14 cellular contexts compared by ENCODE assay signal in the genomic region with DNA sequence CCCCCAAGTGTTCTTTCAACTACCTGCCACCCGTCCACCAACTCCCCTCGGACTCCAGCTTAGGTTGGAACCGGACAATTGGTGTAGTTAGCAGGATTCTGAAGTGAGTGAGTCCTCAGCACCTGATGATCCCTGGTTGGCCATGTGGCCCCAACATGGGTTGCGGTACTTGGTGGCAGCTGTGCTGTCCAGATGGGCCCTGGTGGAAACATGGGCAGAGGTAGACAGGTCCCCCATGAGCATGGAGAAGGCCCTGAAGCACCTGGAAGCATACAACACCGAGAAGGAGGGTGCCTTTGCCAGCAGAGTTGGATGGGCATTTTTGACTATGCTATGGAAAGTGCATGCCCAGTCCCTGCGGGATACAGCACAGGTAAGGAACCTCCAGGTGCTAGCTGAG. TPM values are rescaled to one million over a fixed set of nuclear protein-coding genes. Genes with fewer than 3 reads are reported as not detected.
DNase-seq lines count a peak whose midpoint lies in the region; ATAC-seq, FAIRE-seq and TF ChIP-seq lines count a peak whose summit lies in the region.
"Had no signal": no experiment of that assay in that cellular context is flagged by ENCODE, and none has a peak within 500 bp of the region (broad histone marks: within the 10 kb centered on the region; RNA-seq: fewer than 3 reads in every experiment).

No MANE protein-coding gene starts in this region.

- peak overlapping the region; percentile 46 for H3K27ac Mint-ChIP-seq in activated naive CD4-positive, alpha-beta T cell treated with anti-CD3 and anti-CD28 coated beads, Interleukin-2, amount 50 U/mL, for 24 hours
- no peak overlapping the region for H3K27ac Mint-ChIP-seq in activated naive CD4-positive, alpha-beta T cell treated with anti-CD3 and anti-CD28 coated beads for 36 hours
- peak overlapping the region; percentile 22 for H3K27ac Mint-ChIP-seq in nephron progenitor cell

- no peak for ATAC-seq in GM21390 (IDR thresholded peaks at IDR 0.05; ENCODE audit: unreplicated experiment)

- H2BK20ac ChIP-seq in H1 (ENCODE audit: low read length), result no peak overlapping the region

- H3K4me1 Mint-ChIP-seq in activated naive CD4-positive, alpha-beta T cell treated with anti-CD3 and anti-CD28 coated beads, Interleukin-2, amount 50 U/mL, for 24 hours, result no peaks in the 10 kb centered on the region
- no peaks in the 10 kb centered on the region for H3K4me1 Mint-ChIP-seq in activated naive CD4-positive, alpha-beta T cell treated with anti-CD3 and anti-CD28 coated beads for 36 hours (ENCODE audit: low read depth)
- H3K4me1 Mint-ChIP-seq in nephron progenitor cell, result no peaks in the 10 kb centered on the region
- H3K4me1 Mint-ChIP-seq: CD8-positive, alpha-beta memory T cell had no signal

- H2BK5ac ChIP-seq in H1 (ENCODE audit: low read depth, low read length), result 0 out of 2 replicates have a peak overlapping the region, but pooled peaks have one; percentile 8

- H3K9me3 Mint-ChIP-seq in activated naive CD4-positive, alpha-beta T cell treated with anti-CD3 and anti-CD28 coated beads, Interleukin-2, amount 50 U/mL, for 24 hours, result no peaks in the 10 kb centered on the region
- no peaks in the 10 kb centered on the region for H3K9me3 Mint-ChIP-seq in activated naive CD4-positive, alpha-beta T cell treated with anti-CD3 and anti-CD28 coated beads for 36 hours
- H3K9me3 Mint-ChIP-seq in nephron progenitor cell, result no peaks in the 10 kb centered on the region
- H3K9me3 Mint-ChIP-seq: CD8-positive, alpha-beta memory T cell had no signal

- no peak overlapping the region for H3K4ac ChIP-seq in H1 (replicated peaks; ENCODE audit: insufficient read length, low read depth, low read length)

- no peak overlapping the region for H3K4me3 Mint-ChIP-seq in activated naive CD4-positive, alpha-beta T cell treated with anti-CD3 and anti-CD28 coated beads, Interleukin-2, amount 50 U/mL, for 24 hours
- H3K4me3 Mint-ChIP-seq in activated naive CD4-positive, alpha-beta T cell treated with anti-CD3 and anti-CD28 coated beads for 36 hours, result no peak overlapping the region
- no peak overlapping the region for H3K4me3 Mint-ChIP-seq in nephron progenitor cell
- H3K4me3 Mint-ChIP-seq: CD8-positive, alpha-beta memory T cell had no signal

- peak overlapping the region; percentile 5; the same call in 1 of the 2 replicates for H4K8ac ChIP-seq in H1 (ENCODE audit: extremely low read depth, insufficient read depth, low read length)

- CTCF ChIA-PET in activated naive CD4-positive, alpha-beta T cell treated with anti-CD3 and anti-CD28 coated beads for 36 hours (lab: Charles Lee), result no interaction called here
- CTCF ChIA-PET in H1 (lab: Charles Lee; ENCODE audit: partially characterized antibody), result interaction anchor here (1.5 kb wide), 1 partner anchor 11 kb away, joined by 3 read pairs; the partner anchor contains the start of gene C2orf42

- H3K36me3 Mint-ChIP-seq in activated naive CD4-positive, alpha-beta T cell treated with anti-CD3 and anti-CD28 coated beads, Interleukin-2, amount 50 U/mL, for 24 hours, result no peaks in the 10 kb centered on the region
- H3K36me3 Mint-ChIP-seq in activated naive CD4-positive, alpha-beta T cell treated with anti-CD3 and anti-CD28 coated beads for 36 hours (ENCODE audit: low read depth), result no peaks in the 10 kb centered on the region
- H3K36me3 Mint-ChIP-seq in nephron progenitor cell (ENCODE audit: low read depth), result peaks cover 4% of the 10 kb centered on the region
- H3K36me3 Mint-ChIP-seq: CD8-positive, alpha-beta memory T cell had no signal

- H3K18ac ChIP-seq in H1 (ENCODE audit: extremely low read depth, low read length), result no peak overlapping the region

- peaks cover 0 to 1% of the 10 kb centered on the region in 2 experiments for H4K20me1 ChIP-seq in H1 (replicated peaks in 1 of 2; ENCODE audit: control insufficient read depth in 1 of 2, insufficient read depth in 2 of 2, low read length in 2 of 2)
- H4K20me1 ChIP-seq: BLaER1 had no signal

- no peak overlapping the region for H2BK15ac ChIP-seq in H1 (ENCODE audit: low read length)

- WGBS in H1 (ENCODE audit: extremely low coverage in 1 of 2, insufficient coverage in 1 of 2, insufficient read length in 1 of 2, insufficient replicate concordance in 2 of 2, low coverage in 1 of 2, low lambda C conversion rate in 2 of 2, missing lambda C conversion rate in 1 of 2), 2 experiments, result 89% methylated on average over 6 of the region's 6 CpGs; no CpG with 5 or more reads in 1 of the 2 experiments
- 67% methylated on average over 5 of the region's 6 CpGs for WGBS in suprapubic skin
- 91 to 96% (median 93%) methylated on average over 6 of the region's 6 CpGs for WGBS in small intestine, 3 donors

- TF ChIP-seq EP300 in H1 (IDR thresholded peaks at IDR 0.05; ENCODE audit: borderline replicate concordance in 1 of 2, low read depth in 2 of 2, low read length in 2 of 2), result no peak
- TF ChIP-seq EP300 in suprapubic skin (IDR thresholded peaks at IDR 0.05), result no peak

- no peak overlapping the region for H2AFZ ChIP-seq in H1 (ENCODE audit: low read length)

- no peak overlapping the region for H3K4me2 ChIP-seq in H1 (ENCODE audit: insufficient read depth in 1 of 2, low read depth in 2 of 2, low read length in 2 of 2)
- H3K4me2 ChIP-seq: BLaER1 had no signal

- no peak for TF ChIP-seq CTCF in H1 (IDR thresholded peaks at IDR 0.05; ENCODE audit: control extremely low read depth in 1 of 3, insufficient read depth in 1 of 3, low read depth in 1 of 3, low read length in 3 of 3)
- no peak for TF ChIP-seq CTCF in nephron progenitor cell (IDR thresholded peaks at IDR 0.05)
- TF ChIP-seq CTCF in suprapubic skin (IDR thresholded peaks at IDR 0.05), result no peak

- no peak overlapping the region for H3K9ac ChIP-seq in H1 (replicated peaks in 1 of 4; ENCODE audit: extremely low read depth in 1 of 4, low read depth in 3 of 4, low read length in 3 of 4)
- H3K9ac ChIP-seq: BLaER1 had no signal

- no peaks in the 10 kb centered on the region; a peak in 1 of 7 replicates for H3K4me1 ChIP-seq in H1 (replicated peaks in 1 of 4; ENCODE audit: control insufficient read depth in 3 of 4, insufficient read depth in 4 of 4, low read length in 3 of 4)
- H3K4me1 ChIP-seq in suprapubic skin, result peaks cover 9% of the 10 kb centered on the region
- H3K4me1 ChIP-seq in small intestine (ENCODE audit: control insufficient read depth in 2 of 2, insufficient read depth in 1 of 2, low read depth in 1 of 2, low read length in 1 of 2), result no peaks in the 10 kb centered on the region
- H3K4me1 ChIP-seq: BLaER1 had no signal

- H3K56ac ChIP-seq in H1 (replicated peaks; ENCODE audit: insufficient read length, low read depth, low read length), result no peak overlapping the region

- H3K23ac ChIP-seq in H1 (ENCODE audit: insufficient read length), result no peak overlapping the region

- H3K4me3 ChIP-seq in H1 (ENCODE audit: extremely low read depth in 1 of 4, insufficient read depth in 2 of 4, low read depth in 3 of 4, low read length in 4 of 4), result no peak overlapping the region
- H3K4me3 ChIP-seq in suprapubic skin, result peak overlapping the region; percentile 24
- H3K4me3 ChIP-seq in small intestine (ENCODE audit: low read depth in 1 of 2, low read length in 2 of 2), result no peak overlapping the region
- H3K4me3 ChIP-seq: BLaER1 had no signal

- H2BK12ac ChIP-seq in H1 (ENCODE audit: low read depth, low read length), result no peak overlapping the region

- intact Hi-C loops in activated naive CD4-positive, alpha-beta T cell treated with anti-CD3 and anti-CD28 coated beads for 36 hours (cut with micrococcal nuclease), result loop anchor here (2.0 kb wide), 1 partner anchor 17 kb away; no protein-coding TSS in a partner anchor

- H3K36me3 ChIP-seq in H1 (ENCODE audit: control insufficient read depth in 2 of 4, insufficient read depth in 4 of 4, low read length in 3 of 4) (no peaks in the 10 kb centered on the region), suprapubic skin (no peaks in the 10 kb centered on the region), small intestine (ENCODE audit: control insufficient read depth in 2 of 2, insufficient read depth in 2 of 2, low read length in 2 of 2) (no peaks in the 10 kb centered on the region)

- H3K79me1 ChIP-seq in H1 (ENCODE audit: low read depth, low read length), result no peaks in the 10 kb centered on the region

- no peak overlapping the region for H3K27ac ChIP-seq in H1 (ENCODE audit: low read depth, low read length)
- no peak overlapping the region for H3K27ac ChIP-seq in suprapubic skin
- H3K27ac ChIP-seq in small intestine (ENCODE audit: low read depth in 1 of 2, low read length in 1 of 2), result no peak overlapping the region
- H3K27ac ChIP-seq: BLaER1 had no signal

- H2BK120ac ChIP-seq in H1 (replicated peaks; ENCODE audit: low read depth, low read length), result no peak overlapping the region

- H3K27me3 ChIP-seq in H1 (replicated peaks in 1 of 4; ENCODE audit: control insufficient read depth in 3 of 4, extremely low read depth in 1 of 4, insufficient read depth in 3 of 4, low read length in 3 of 4) (no peaks in the 10 kb centered on the region), suprapubic skin (no peaks in the 10 kb centered on the region), small intestine (ENCODE audit: control insufficient read depth in 2 of 2, insufficient read depth in 2 of 2, low read length in 2 of 2) (no peaks in the 10 kb centered on the region)
- H3K27me3 ChIP-seq: BLaER1 had no signal

- no peaks in the 10 kb centered on the region for H3K23me2 ChIP-seq in H1 (ENCODE audit: low read depth, low read length)

- TF ChIP-seq RAD21 in H1 (IDR thresholded peaks at IDR 0.05 in 1 of 2, conservative IDR thresholded peaks at IDR 0.05 in 1 of 2; ENCODE audit: low read depth in 2 of 2, low read length in 2 of 2), result no peak

- FAIRE-seq in H1 (lab: Jason Lieb, UNC) (no peak), small intestine (lab: Jason Lieb, UNC) (no peak)
- FAIRE-seq: GM19239, H54 had no signal

- no peak for TF ChIP-seq POLR2A in H1 (IDR thresholded peaks at IDR 0.05; ENCODE audit: control extremely low read depth in 1 of 2, low read depth in 2 of 2, low read length in 2 of 2)
- no peak for TF ChIP-seq POLR2A in suprapubic skin (IDR thresholded peaks at IDR 0.05)

- no peak overlapping the region for H4K5ac ChIP-seq in H1 (ENCODE audit: insufficient read length, low read depth, low read length)

- H4K91ac ChIP-seq in H1 (replicated peaks; ENCODE audit: insufficient read length, low read length), result no peak overlapping the region

- no peaks in the 10 kb centered on the region for H3K9me3 ChIP-seq in H1 (ENCODE audit: insufficient read depth in 2 of 2, low read depth in 1 of 2, low read length in 1 of 2)
- H3K9me3 ChIP-seq in suprapubic skin, result no peaks in the 10 kb centered on the region
- no peaks in the 10 kb centered on the region for H3K9me3 ChIP-seq in small intestine (ENCODE audit: control insufficient read depth, low read depth)
- H3K9me3 ChIP-seq: BLaER1 had no signal

- H3K14ac ChIP-seq in H1 (ENCODE audit: insufficient read length), result no peak overlapping the region

- no peak overlapping the region for H2AK5ac ChIP-seq in H1 (ENCODE audit: low read depth, low read length)

- H3K79me2 ChIP-seq in H1 (ENCODE audit: control insufficient read depth in 1 of 2, insufficient read depth in 2 of 2, low read length in 2 of 2), result no peaks in the 10 kb centered on the region

- no peaks in the 10 kb centered on the region for H3K27me3 Mint-ChIP-seq in activated naive CD4-positive, alpha-beta T cell treated with anti-CD3 and anti-CD28 coated beads, Interleukin-2, amount 50 U/mL, for 24 hours
- H3K27me3 Mint-ChIP-seq in activated naive CD4-positive, alpha-beta T cell treated with anti-CD3 and anti-CD28 coated beads for 36 hours (ENCODE audit: low read depth), result no peaks in the 10 kb centered on the region
- H3K27me3 Mint-ChIP-seq in nephron progenitor cell (ENCODE audit: low read depth, poor library complexity), result no peaks in the 10 kb centered on the region

- POLR2A ChIA-PET in H1 (lab: Charles Lee; ENCODE audit: partially characterized antibody), result interaction anchor here (0.8 to 2.0 kb wide), 9 partner anchors 9 to 116 kb away, joined by 3 to 10 read pairs (median 3); partner anchors contain the start of genes C2orf42 and FAM136A

- DNase-seq in activated naive CD4-positive, alpha-beta T cell treated with anti-CD3 and anti-CD28 coated beads for 36 hours, result no peak
- no peak for DNase-seq in H1 (ENCODE audit: low read depth in 1 of 2, low spot score in 2 of 2)
- DNase-seq in nephron progenitor cell, result no peak
- DNase-seq in suprapubic skin (ENCODE audit: low spot score in 2 of 2), result no peak
- DNase-seq in small intestine, result no peak
- DNase-seq: 8988T; AML-193; CD8-positive, alpha-beta memory T cell; GF-D8 had no signal

RNA-seq across cellular contexts. Expression of gene C2orf42, which starts 11.0 kb away (rescaled TPM):
- total RNA-seq in activated naive CD4-positive, alpha-beta T cell treated with anti-CD3 and anti-CD28 coated beads for 36 hours, result 10 to 100 TPM; 19.2 to 23.3 TPM
- total RNA-seq in H1 (2021; fragmentation: NEBNext Ultra II Directional; extraction: Animal tissue kit (Norgen Biotek cat#: 25700)), result 9.4 and 10.7 TPM in 2 replicates
- polyA plus RNA-seq in H1 (2011; rRNA removed), result 3.9 and 4.7 TPM in 2 replicates
- polyA plus RNA-seq in H1 (2011; cell fraction: cytosol; rRNA removed), result 5.9 TPM
- polyA plus RNA-seq in H1 (2011; cell fraction: nucleus; rRNA removed), result 11.2 TPM
- polyA plus RNA-seq in H1 (2012, experiment 1 of 2), result 5.9 to 7.6 TPM (median 6.9 TPM) in 4 replicates
- 2.3 TPM for polyA plus RNA-seq in H1 (2012, experiment 2 of 2)
- 4.9 TPM for polyA plus RNA-seq in H1 (2013, experiment 1 of 2)
- polyA plus RNA-seq in H1 (2013, experiment 2 of 2), result 4.5 TPM
- polyA minus RNA-seq in H1 (2011; rRNA and poly(A)+ RNA removed), result 21.7 and 27.5 TPM in 2 replicates
- 11.7 TPM for polyA minus RNA-seq in H1 (2011; cell fraction: cytosol; rRNA and poly(A)+ RNA removed)
- polyA minus RNA-seq in H1 (2011; cell fraction: nucleus; rRNA and poly(A)+ RNA removed), result 21.0 TPM
- total RNA-seq in suprapubic skin, result 10 to 100 TPM; 12.4 to 21.6 (median 15.3) TPM
- polyA plus RNA-seq in small intestine, result 1 to 10 TPM; 4.3 to 7.0 (median 6.9) TPM

RNA-seq across cellular contexts. Expression of gene TIA1, which starts 46.6 kb away (rescaled TPM):
- 10 to 100 TPM; 83.2 to 83.9 TPM for total RNA-seq in activated naive CD4-positive, alpha-beta T cell treated with anti-CD3 and anti-CD28 coated beads for 36 hours
- 152 and 181 TPM in 2 replicates for total RNA-seq in H1 (2021; fragmentation: NEBNext Ultra II Directional; extraction: Animal tissue kit (Norgen Biotek cat#: 25700))
- polyA plus RNA-seq in H1 (2011; rRNA removed), result 44.5 and 58.6 TPM in 2 replicates
- polyA plus RNA-seq in H1 (2011; cell fraction: cytosol; rRNA removed), result 98.7 TPM
- 190 TPM for polyA plus RNA-seq in H1 (2011; cell fraction: nucleus; rRNA removed)
- 111 to 151 TPM (median 137 TPM) in 4 replicates for polyA plus RNA-seq in H1 (2012, experiment 1 of 2)
- polyA plus RNA-seq in H1 (2012, experiment 2 of 2), result 8.8 TPM
- 107 TPM for polyA plus RNA-seq in H1 (2013, experiment 1 of 2)
- polyA plus RNA-seq in H1 (2013, experiment 2 of 2), result 83.9 TPM
- polyA minus RNA-seq in H1 (2011; rRNA and poly(A)+ RNA removed), result 210 and 327 TPM in 2 replicates
- 128 TPM for polyA minus RNA-seq in H1 (2011; cell fraction: cytosol; rRNA and poly(A)+ RNA removed)
- polyA minus RNA-seq in H1 (2011; cell fraction: nucleus; rRNA and poly(A)+ RNA removed), result 172 TPM
- total RNA-seq in suprapubic skin, result 100 to 1,000 TPM in 1 of 4 donors, 10 to 100 TPM in 3; 31.2 to 115 (median 58.0) TPM
- 10 to 100 TPM; 30.3 to 47.2 (median 31.7) TPM for polyA plus RNA-seq in small intestine

RNA-seq across cellular contexts. Expression of gene PCYOX1, which starts 56.1 kb away (rescaled TPM):
- 1 to 10 TPM; 7.9 to 8.5 TPM for total RNA-seq in activated naive CD4-positive, alpha-beta T cell treated with anti-CD3 and anti-CD28 coated beads for 36 hours
- total RNA-seq in H1 (2021; fragmentation: NEBNext Ultra II Directional; extraction: Animal tissue kit (Norgen Biotek cat#: 25700)), result 41.9 and 48.5 TPM in 2 replicates
- polyA plus RNA-seq in H1 (2011; rRNA removed) (6.6 and 9.1 TPM in 2 replicates), small intestine (10 to 100 TPM in 1 of 3 donors, 1 to 10 TPM in 2; 3.2 to 17.0 (median 5.6) TPM)
- 11.8 TPM for polyA plus RNA-seq in H1 (2011; cell fraction: cytosol; rRNA removed)
- 13.0 TPM for polyA plus RNA-seq in H1 (2011; cell fraction: nucleus; rRNA removed)
- polyA plus RNA-seq in H1 (2012, experiment 1 of 2), result 21.2 to 36.9 TPM (median 23.7 TPM) in 4 replicates
- polyA plus RNA-seq in H1 (2012, experiment 2 of 2), result 2.2 TPM
- 59.2 TPM for polyA plus RNA-seq in H1 (2013, experiment 1 of 2)
- polyA plus RNA-seq in H1 (2013, experiment 2 of 2), result 60.9 TPM
- polyA minus RNA-seq in H1 (2011; rRNA and poly(A)+ RNA removed), result 27.0 and 36.1 TPM in 2 replicates
- 10.3 TPM for polyA minus RNA-seq in H1 (2011; cell fraction: cytosol; rRNA and poly(A)+ RNA removed)
- 27.3 TPM for polyA minus RNA-seq in H1 (2011; cell fraction: nucleus; rRNA and poly(A)+ RNA removed)
- total RNA-seq in suprapubic skin, result 10 to 100 TPM; 34.4 to 57.2 (median 48.1) TPM
